27 cellular contexts compared by ENCODE assay signal in the genomic region with DNA sequence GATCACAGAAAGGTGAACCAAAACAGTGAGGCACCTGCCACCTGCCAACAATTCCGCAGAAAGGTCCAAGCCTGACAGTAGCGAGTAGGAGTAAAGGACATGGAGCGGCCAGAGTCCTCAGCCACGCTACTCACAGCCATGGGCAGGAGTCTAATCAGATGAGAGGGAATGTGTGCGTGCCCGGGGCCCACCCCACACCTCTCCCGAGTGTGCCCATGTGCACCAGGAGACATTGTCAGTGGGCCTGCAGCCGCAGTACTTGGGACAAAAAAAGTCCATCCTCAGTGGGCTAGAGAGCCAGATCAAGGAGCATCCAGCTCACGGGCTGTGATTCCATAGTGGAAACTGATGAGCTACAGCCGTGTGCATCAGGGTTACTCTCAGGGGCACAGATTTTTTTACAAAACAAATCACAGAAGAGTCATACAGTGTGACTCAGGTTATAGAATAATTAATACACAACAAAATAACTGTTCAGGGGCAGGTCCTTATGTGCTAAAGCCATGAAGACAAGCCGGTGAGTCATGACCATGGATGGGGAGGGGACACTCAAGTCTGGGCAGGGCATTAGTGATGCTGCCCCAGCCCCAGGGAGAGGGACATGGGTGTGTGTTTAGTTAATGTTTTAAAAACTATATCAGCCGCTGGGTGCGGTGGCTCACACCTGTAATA. TPM values are rescaled to one million over a fixed set of nuclear protein-coding genes. Genes with fewer than 3 reads are reported as not detected.
A peak's percentile ranks its signal among the peaks of the same experiment; 100 is the strongest.
DNase-seq lines count a peak whose midpoint lies in the region; ATAC-seq and TF ChIP-seq lines count a peak whose summit lies in the region.
"Had no signal": no experiment of that assay in that cellular context is flagged by ENCODE, and none has a peak within 500 bp of the region (broad histone marks: within the 10 kb centered on the region; RNA-seq: fewer than 3 reads in every experiment).

No MANE protein-coding gene starts in this region.

- H3K9me3 Mint-ChIP-seq in activated naive CD8-positive, alpha-beta T cell treated with anti-CD3 and anti-CD28 coated beads, Interleukin-2, amount 50 U/mL, for 24 hours = no peaks in the 10 kb centered on the region
- H3K9me3 Mint-ChIP-seq: natural killer cell had no signal

- DNase-seq in D341Med (ENCODE audit: low spot score) (peak; percentile 11), HT1080 (ENCODE audit: low read depth) (peak; percentile 56), fibroblast of mammary gland (ENCODE audit: low read depth) (peak; percentile 78), NCI-H1092 treated with DMSO at 0.1 percent for 48 hours (lab: John Stamatoyannopoulos, UW) (no peak), GM13976 (ENCODE audit: low spot score) (no peak), NCI-H2029 (lab: John Stamatoyannopoulos, UW) (no peak)
- DNase-seq in activated naive CD8-positive, alpha-beta T cell treated with anti-CD3 and anti-CD28 coated beads, Interleukin-2, amount 50 U/mL, for 24 hours = no peak
- DNase-seq: activated CD4-positive, CD25-positive, alpha-beta regulatory T cell; Calu3; cortex of kidney; heart right ventricle; kidney; mesendoderm; natural killer cell; NCI-H1694; NCI-H226; NK-92 treated with Interleukin-12 subunit alpha and Interleukin-12 subunit beta, amount 100 ng/mL, for 24 hours; Right ventricle myocardium superior; small intestine; stimulated activated CD4-positive, alpha-beta T cell treated with anti-CD3 and anti-CD28 coated beads, Interleukin-4, amount 100 ng/mL, for 4 hours; stimulated activated CD8-positive, alpha-beta memory T cell treated with anti-CD3 and anti-CD28 coated beads, Interleukin-4, amount 100 ng/mL, for 48 hours; T-helper 1 cell had no signal

- H3K36me3 Mint-ChIP-seq in activated naive CD8-positive, alpha-beta T cell treated with anti-CD3 and anti-CD28 coated beads, Interleukin-2, amount 50 U/mL, for 24 hours (ENCODE audit: low read depth) = peaks cover 31% of the 10 kb centered on the region
- H3K36me3 Mint-ChIP-seq: natural killer cell had no signal

- ATAC-seq in activated naive CD8-positive, alpha-beta T cell treated with anti-CD3 and anti-CD28 coated beads, Interleukin-2, amount 50 U/mL, for 24 hours = peak; percentile 16
- ATAC-seq in GM18502 (IDR thresholded peaks at IDR 0.05; ENCODE audit: poor library complexity, unreplicated experiment) = no peak
- ATAC-seq: GM23338, heart right ventricle had no signal

- in situ Hi-C loops in GM13976 (cut with MboI; ENCODE audit: low sequenced_read_pairs, unreplicated experiment) = no loop called here

- TF ChIP-seq CTCF in fibroblast of mammary gland (conservative IDR thresholded peaks at IDR 0.05; ENCODE audit: control insufficient read depth, insufficient read depth, low read depth, low read length) = no peak
- no peak for TF ChIP-seq CTCF in GM13976 (IDR thresholded peaks at IDR 0.05; ENCODE audit: borderline replicate concordance, control extremely low read depth, extremely low read depth, insufficient read depth, missing control alignments)

- no peaks in the 10 kb centered on the region for H3K27me3 Mint-ChIP-seq in activated naive CD8-positive, alpha-beta T cell treated with anti-CD3 and anti-CD28 coated beads, Interleukin-2, amount 50 U/mL, for 24 hours
- H3K27me3 Mint-ChIP-seq: progenitor cell of endocrine pancreas had no signal

- no peak overlapping the region for H3K27ac Mint-ChIP-seq in activated naive CD8-positive, alpha-beta T cell treated with anti-CD3 and anti-CD28 coated beads, Interleukin-2, amount 50 U/mL, for 24 hours
- H3K27ac Mint-ChIP-seq: GM23338, natural killer cell, progenitor cell of endocrine pancreas had no signal

- H3K4me1 Mint-ChIP-seq in activated naive CD8-positive, alpha-beta T cell treated with anti-CD3 and anti-CD28 coated beads, Interleukin-2, amount 50 U/mL, for 24 hours = peaks cover 3% of the 10 kb centered on the region

- H3K4me3 ChIP-seq in fibroblast of mammary gland (ENCODE audit: control insufficient read depth, low read depth, low read length) = no peak overlapping the region
- H3K4me3 ChIP-seq: esophagus muscularis mucosa, GM23338, heart right ventricle, thoracic aorta had no signal

- no peak overlapping the region for H3K4me3 Mint-ChIP-seq in activated naive CD8-positive, alpha-beta T cell treated with anti-CD3 and anti-CD28 coated beads, Interleukin-2, amount 50 U/mL, for 24 hours
- H3K4me3 Mint-ChIP-seq: GM23338, natural killer cell had no signal

RNA-seq across cellular contexts. Expression of a gene that starts 12.0 kb away (rescaled TPM):
- 86.4 and 112 TPM in 2 replicates for total RNA-seq in HT1080 (2014; rRNA removed; shearing (Covaris generic))
- polyA plus RNA-seq in HT1080 (2015; cell fraction: cytosol; rRNA removed) = 47.0 and 54.5 TPM in 2 replicates
- polyA plus RNA-seq in HT1080 (2015; cell fraction: nucleus; rRNA removed) = 53.4 and 70.0 TPM in 2 replicates

RNA-seq across cellular contexts. Expression of a gene that starts 28.3 kb away (rescaled TPM):
- 0.05 TPM in 1 of 2 replicates, not detected in the other for total RNA-seq in HT1080 (2014; rRNA removed; shearing (Covaris generic))
- 0.28 and 0.29 TPM in 2 replicates for polyA plus RNA-seq in HT1080 (2015; cell fraction: cytosol; rRNA removed)
- 0.35 TPM in 1 of 2 replicates, not detected in the other for polyA plus RNA-seq in HT1080 (2015; cell fraction: nucleus; rRNA removed)
- total RNA-seq: Calu3, esophagus muscularis mucosa, heart right ventricle, kidney, natural killer cell, progenitor cell of endocrine pancreas, Right ventricle myocardium superior, thoracic aorta had no signal
- polyA plus RNA-seq: small intestine had no signal

RNA-seq across cellular contexts. Expression of a gene that starts 28.4 kb away (rescaled TPM):
- 45.8 and 57.5 TPM in 2 replicates for total RNA-seq in HT1080 (2014; rRNA removed; shearing (Covaris generic))
- polyA plus RNA-seq in HT1080 (2015; cell fraction: cytosol; rRNA removed) = 22.9 and 28.0 TPM in 2 replicates
- 42.3 and 43.4 TPM in 2 replicates for polyA plus RNA-seq in HT1080 (2015; cell fraction: nucleus; rRNA removed)

RNA-seq across cellular contexts. Expression of a gene that starts 28.7 kb away (rescaled TPM):
- total RNA-seq in HT1080 (2014; rRNA removed; shearing (Covaris generic)) = 99.1 and 153 TPM in 2 replicates
- polyA plus RNA-seq in HT1080 (2015; cell fraction: cytosol; rRNA removed) = 289 and 346 TPM in 2 replicates
- polyA plus RNA-seq in HT1080 (2015; cell fraction: nucleus; rRNA removed) = 146 and 147 TPM in 2 replicates

RNA-seq across cellular contexts. Expression of a gene that starts 38.2 kb away (rescaled TPM):
- not detected in 2 replicates for total RNA-seq in HT1080 (2014; rRNA removed; shearing (Covaris generic))
- 0.12 TPM in 1 of 2 replicates, not detected in the other for polyA plus RNA-seq in HT1080 (2015; cell fraction: cytosol; rRNA removed)
- not detected in 2 replicates for polyA plus RNA-seq in HT1080 (2015; cell fraction: nucleus; rRNA removed)
- total RNA-seq: esophagus muscularis mucosa, natural killer cell, progenitor cell of endocrine pancreas, Right ventricle myocardium superior had no signal
- polyA plus RNA-seq: small intestine had no signal

Comparison
In these comparisons a context has a peak if more than half of its experiments do, and no peak if none do; other contexts are left out.
1. DNase-seq: peak in D341Med (single experiment), HT1080 (single experiment) and fibroblast of mammary gland (single experiment); none in activated naive CD8-positive, alpha-beta T cell treated with anti-CD3 and anti-CD28 coated beads, Interleukin-2, amount 50 U/mL, for 24 hours (single experiment), NCI-H1092 treated with DMSO at 0.1 percent for 48 hours (single experiment), GM13976 (single experiment) and NCI-H2029 (single experiment).